ENCODE assay signal across 13 cellular contexts in the genomic region with DNA sequence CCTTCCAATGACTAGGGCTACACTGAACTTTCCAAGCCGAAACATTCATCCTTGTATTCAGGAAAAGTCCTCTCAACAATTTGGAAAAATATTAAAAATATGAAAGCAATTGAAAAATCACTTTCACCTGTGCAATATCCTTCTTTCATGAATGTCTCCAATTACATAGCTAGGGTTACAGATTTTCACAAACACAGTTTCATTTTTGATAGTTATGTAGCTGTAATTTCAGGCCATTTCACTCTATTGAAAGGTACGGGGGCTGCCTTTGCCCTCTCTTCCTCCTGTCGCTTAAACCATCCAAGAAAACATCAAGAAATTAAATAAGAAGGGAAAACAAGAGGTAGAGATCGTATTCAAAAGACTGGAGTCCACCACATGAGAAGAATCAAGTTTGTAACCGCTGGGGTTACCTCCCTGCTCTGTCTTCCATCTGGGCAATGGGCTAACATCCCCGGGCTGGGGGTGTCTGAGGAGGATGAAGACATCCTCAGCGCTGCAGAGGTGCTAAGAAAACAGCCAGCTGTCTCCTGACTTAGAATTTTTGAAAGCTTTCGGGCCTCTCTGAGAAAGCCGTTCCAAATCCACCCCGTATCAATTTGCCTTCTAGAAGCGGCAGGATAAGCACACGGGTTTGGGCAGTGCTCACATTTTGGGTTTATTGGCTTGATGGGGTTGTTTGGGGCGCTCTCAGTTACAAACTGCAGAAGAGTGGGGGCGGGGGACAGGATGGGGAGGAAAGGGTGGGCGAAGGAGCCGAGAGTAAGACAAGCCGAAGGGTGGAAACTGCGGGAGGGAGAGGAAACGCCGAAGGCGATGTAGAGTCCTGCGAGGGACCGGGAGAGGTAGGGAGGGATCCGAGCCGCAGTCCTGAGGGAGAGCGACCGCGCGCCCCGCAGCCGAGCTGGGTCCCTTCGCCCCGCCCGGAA. TPM values are rescaled to one million over a fixed set of nuclear protein-coding genes. Genes with fewer than 3 reads are reported as not detected.
A peak's percentile ranks its signal among the peaks of the same experiment; 100 is the strongest.
DNase-seq lines count a peak whose midpoint lies in the region; ATAC-seq lines count a peak whose summit lies in the region.
"Had no signal": no experiment of that assay in that cellular context is flagged by ENCODE, and none has a peak within 500 bp of the region (broad histone marks: within the 10 kb centered on the region; RNA-seq: fewer than 3 reads in every experiment).

No MANE protein-coding gene starts in this region.

- H3K27me3 Mint-ChIP-seq in activated naive CD4-positive, alpha-beta T cell treated with anti-CD3 and anti-CD28 coated beads, Interleukin-2, amount 10 ng/mL, durations not matched to agents 7 days and 5 days = peaks cover 96% of the 10 kb centered on the region
- peaks cover 74% of the 10 kb centered on the region for H3K27me3 Mint-ChIP-seq in activated T-helper 1 cell treated with anti-CD3 and anti-CD28 coated beads, Interleukin-12 subunit alpha, Interleukin-12 subunit beta, Interleukin-2, Interleukin-4 antibody, amounts not matched to agents 30 ng/mL and 10 ng/mL and 1 ng/mL, durations not matched to agents 14 hours and 24 hours and 36 hours (ENCODE audit: insufficient read depth)

- no peak overlapping the region for H3K4me3 Mint-ChIP-seq in activated naive CD4-positive, alpha-beta T cell treated with anti-CD3 and anti-CD28 coated beads, Interleukin-2, amount 10 ng/mL, durations not matched to agents 7 days and 5 days
- no peak overlapping the region for H3K4me3 Mint-ChIP-seq in activated T-helper 1 cell treated with anti-CD3 and anti-CD28 coated beads, Interleukin-12 subunit alpha, Interleukin-12 subunit beta, Interleukin-2, Interleukin-4 antibody, amounts not matched to agents 30 ng/mL and 10 ng/mL and 1 ng/mL, durations not matched to agents 14 hours and 24 hours and 36 hours

- no peaks in the 10 kb centered on the region for H3K36me3 Mint-ChIP-seq in activated naive CD4-positive, alpha-beta T cell treated with anti-CD3 and anti-CD28 coated beads, Interleukin-2, amount 10 ng/mL, durations not matched to agents 7 days and 5 days
- H3K36me3 Mint-ChIP-seq in activated naive CD4-positive, alpha-beta T cell treated with anti-CD3 and anti-CD28 coated beads, Interleukin-2, amount 50 U/mL, for 72 hours = peaks cover 0 to 15% of the 10 kb centered on the region in 2 donors
- peaks cover 3% of the 10 kb centered on the region for H3K36me3 Mint-ChIP-seq in activated T-helper 1 cell treated with anti-CD3 and anti-CD28 coated beads, Interleukin-12 subunit alpha, Interleukin-12 subunit beta, Interleukin-2, Interleukin-4 antibody, amounts not matched to agents 30 ng/mL and 10 ng/mL and 1 ng/mL, durations not matched to agents 14 hours and 24 hours and 36 hours (ENCODE audit: low read depth)

- DNase-seq in activated naive CD4-positive, alpha-beta T cell treated with anti-CD3 and anti-CD28 coated beads, Interleukin-2, amount 10 ng/mL, durations not matched to agents 7 days and 5 days = no peak
- DNase-seq in activated naive CD4-positive, alpha-beta T cell treated with anti-CD3 and anti-CD28 coated beads, Interleukin-2, amount 50 U/mL, for 72 hours (ENCODE audit: low spot score in 2 of 2) = no peak
- no peak for DNase-seq in activated T-helper 1 cell treated with anti-CD3 and anti-CD28 coated beads, Interleukin-12 subunit alpha, Interleukin-12 subunit beta, Interleukin-2, Interleukin-4 antibody, amounts not matched to agents 30 ng/mL and 10 ng/mL and 1 ng/mL, durations not matched to agents 14 hours and 24 hours and 36 hours (ENCODE audit: low spot score)
- DNase-seq in left lobe of liver (ENCODE audit: low spot score) = no peak
- peak; percentile 13 for DNase-seq in superior temporal gyrus (ENCODE audit: extremely low spot score)
- DNase-seq in T1000 (lab: John Stamatoyannopoulos, UW) = no peak
- no peak for DNase-seq in cerebellar nuclear complex (lab: John Stamatoyannopoulos, UW)
- DNase-seq in sciatic nerve (ENCODE audit: low spot score) = no peak
- DNase-seq: activated CD8-positive, alpha-beta memory T cell treated with anti-CD3 and anti-CD28 coated beads for 24 hours; gastrocnemius medialis; KG1; NCI-H226 had no signal

- CTCF ChIA-PET in activated naive CD4-positive, alpha-beta T cell treated with anti-CD3 and anti-CD28 coated beads, Interleukin-2, amount 10 ng/mL, durations not matched to agents 7 days and 5 days (lab: Charles Lee) = interaction anchor here (1.0 to 2.0 kb wide), 2 partner anchors 12 to 13 kb away, joined by 5 to 8 read pairs; no protein-coding TSS in a partner anchor

- intact Hi-C loops in activated T-helper 1 cell treated with anti-CD3 and anti-CD28 coated beads, Interleukin-12 subunit alpha, Interleukin-12 subunit beta, Interleukin-2, Interleukin-4 antibody, amounts not matched to agents 30 ng/mL and 10 ng/mL and 1 ng/mL, durations not matched to agents 14 hours and 24 hours and 36 hours (cut with micrococcal nuclease) = loop anchor here (1.0 to 10.0 kb wide), 2 partner anchors 21 to 1082 kb away; no protein-coding TSS in a partner anchor
- intact Hi-C loops in sciatic nerve (cut with DNase I) = no loop called here

- ATAC-seq in activated naive CD4-positive, alpha-beta T cell treated with anti-CD3 and anti-CD28 coated beads, Interleukin-2, amount 50 U/mL, for 72 hours = no peak
- peak; percentile 6 for ATAC-seq in left lobe of liver
- no peak for ATAC-seq in sciatic nerve
- ATAC-seq: gastrocnemius medialis had no signal

- H3K27ac Mint-ChIP-seq in activated naive CD4-positive, alpha-beta T cell treated with anti-CD3 and anti-CD28 coated beads, Interleukin-2, amount 10 ng/mL, durations not matched to agents 7 days and 5 days = peak overlapping the region; percentile 74
- H3K27ac Mint-ChIP-seq in activated naive CD4-positive, alpha-beta T cell treated with anti-CD3 and anti-CD28 coated beads, Interleukin-2, amount 50 U/mL, for 72 hours = no peak overlapping the region
- H3K27ac Mint-ChIP-seq in activated T-helper 1 cell treated with anti-CD3 and anti-CD28 coated beads, Interleukin-12 subunit alpha, Interleukin-12 subunit beta, Interleukin-2, Interleukin-4 antibody, amounts not matched to agents 30 ng/mL and 10 ng/mL and 1 ng/mL, durations not matched to agents 14 hours and 24 hours and 36 hours = peak overlapping the region; percentile 79

- peaks cover 11% of the 10 kb centered on the region for H3K4me1 Mint-ChIP-seq in activated naive CD4-positive, alpha-beta T cell treated with anti-CD3 and anti-CD28 coated beads, Interleukin-2, amount 10 ng/mL, durations not matched to agents 7 days and 5 days
- H3K4me1 Mint-ChIP-seq in activated T-helper 1 cell treated with anti-CD3 and anti-CD28 coated beads, Interleukin-12 subunit alpha, Interleukin-12 subunit beta, Interleukin-2, Interleukin-4 antibody, amounts not matched to agents 30 ng/mL and 10 ng/mL and 1 ng/mL, durations not matched to agents 14 hours and 24 hours and 36 hours (ENCODE audit: low read depth) = peaks cover 8% of the 10 kb centered on the region

- H3K9me3 Mint-ChIP-seq in activated naive CD4-positive, alpha-beta T cell treated with anti-CD3 and anti-CD28 coated beads, Interleukin-2, amount 10 ng/mL, durations not matched to agents 7 days and 5 days = no peaks in the 10 kb centered on the region
- H3K9me3 Mint-ChIP-seq in activated naive CD4-positive, alpha-beta T cell treated with anti-CD3 and anti-CD28 coated beads, Interleukin-2, amount 50 U/mL, for 72 hours = no peaks in the 10 kb centered on the region
- H3K9me3 Mint-ChIP-seq in activated T-helper 1 cell treated with anti-CD3 and anti-CD28 coated beads, Interleukin-12 subunit alpha, Interleukin-12 subunit beta, Interleukin-2, Interleukin-4 antibody, amounts not matched to agents 30 ng/mL and 10 ng/mL and 1 ng/mL, durations not matched to agents 14 hours and 24 hours and 36 hours = no peaks in the 10 kb centered on the region

RNA-seq across cellular contexts. Expression of gene VAX1, which starts 24.3 kb away (rescaled TPM):
- total RNA-seq in activated naive CD4-positive, alpha-beta T cell treated with anti-CD3 and anti-CD28 coated beads, Interleukin-2, amount 50 U/mL, for 72 hours = not detected
- not detected in 2 replicates for total RNA-seq in activated T-helper 1 cell treated with anti-CD3 and anti-CD28 coated beads, Interleukin-12 subunit alpha, Interleukin-12 subunit beta, Interleukin-2, Interleukin-4 antibody, amounts not matched to agents 30 ng/mL and 10 ng/mL and 1 ng/mL, durations not matched to agents 14 hours and 24 hours and 36 hours
- total RNA-seq in left lobe of liver (not detected), sciatic nerve (not detected)
- total RNA-seq: gastrocnemius medialis, mononuclear cell had no signal

RNA-seq across cellular contexts. Expression of gene KCNK18, which starts 34.9 kb away (rescaled TPM):
- not detected for total RNA-seq in activated naive CD4-positive, alpha-beta T cell treated with anti-CD3 and anti-CD28 coated beads, Interleukin-2, amount 50 U/mL, for 72 hours
- not detected in 2 replicates for total RNA-seq in activated T-helper 1 cell treated with anti-CD3 and anti-CD28 coated beads, Interleukin-12 subunit alpha, Interleukin-12 subunit beta, Interleukin-2, Interleukin-4 antibody, amounts not matched to agents 30 ng/mL and 10 ng/mL and 1 ng/mL, durations not matched to agents 14 hours and 24 hours and 36 hours
- total RNA-seq in left lobe of liver = not detected
- total RNA-seq in sciatic nerve = not detected
- total RNA-seq: gastrocnemius medialis, mononuclear cell had no signal

Comparison
In these comparisons a context has a peak if more than half of its experiments do, and no peak if none do; other contexts are left out.
1. H3K27ac Mint-ChIP-seq: peak in activated naive CD4-positive, alpha-beta T cell treated with anti-CD3 and anti-CD28 coated beads, Interleukin-2, amount 10 ng/mL, durations not matched to agents 7 days and 5 days (single experiment) and activated T-helper 1 cell treated with anti-CD3 and anti-CD28 coated beads, Interleukin-12 subunit alpha, Interleukin-12 subunit beta, Interleukin-2, Interleukin-4 antibody, amounts not matched to agents 30 ng/mL and 10 ng/mL and 1 ng/mL, durations not matched to agents 14 hours and 24 hours and 36 hours (single experiment); none in activated naive CD4-positive, alpha-beta T cell treated with anti-CD3 and anti-CD28 coated beads, Interleukin-2, amount 50 U/mL, for 72 hours (0 of 2).